In the genomic region with DNA sequence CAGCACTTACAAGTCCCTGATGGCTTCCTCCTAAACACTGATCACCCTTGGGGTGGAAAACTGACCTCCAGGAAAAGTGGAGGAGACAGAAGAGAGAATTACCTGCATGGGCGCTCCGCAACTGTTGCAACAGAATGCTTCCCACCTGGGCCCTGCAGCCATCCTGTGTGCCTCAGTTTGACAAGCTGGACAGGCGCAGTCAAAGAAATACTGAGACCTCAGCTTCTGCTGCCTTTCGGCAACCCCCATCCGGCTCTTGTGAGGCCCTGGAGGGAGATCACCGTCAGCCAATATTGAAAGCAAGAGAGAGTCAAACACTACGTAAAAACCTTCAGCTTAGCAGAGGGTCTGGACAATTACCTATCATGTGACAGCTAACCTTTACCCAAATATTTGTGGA, we compare ENCODE assay signal across 16 cellular contexts. TPM values are rescaled to one million over a fixed set of nuclear protein-coding genes. Genes with fewer than 3 reads are reported as not detected.
DNase-seq lines count a peak whose midpoint lies in the region; ATAC-seq and TF ChIP-seq lines count a peak whose summit lies in the region.
"Had no signal": no experiment of that assay in that cellular context is flagged by ENCODE, and none has a peak within 500 bp of the region (broad histone marks: within the 10 kb centered on the region; RNA-seq: fewer than 3 reads in every experiment).

No MANE protein-coding gene starts in this region.

- H3K9me3 ChIP-seq in mammary epithelial cell (replicated peaks; ENCODE audit: insufficient read depth, low read length) (no peaks in the 10 kb centered on the region), gastroesophageal sphincter (no peaks in the 10 kb centered on the region), prostate gland (no peaks in the 10 kb centered on the region), upper lobe of left lung (no peaks in the 10 kb centered on the region)
- H3K9me3 ChIP-seq: neutrophil had no signal

- no peaks in the 10 kb centered on the region for H3K9me3 Mint-ChIP-seq in MCF 10A (ENCODE audit: unreplicated experiment)

- H3K27ac ChIP-seq in mammary epithelial cell (ENCODE audit: insufficient read depth, low read depth, low read length) (no peak overlapping the region), gastroesophageal sphincter (peak overlapping the region; percentile 16 to 89 (median 74)), prostate gland (peak overlapping the region; percentile 81 to 85), upper lobe of left lung (peak overlapping the region; percentile 74 to 97 (median 82))
- H3K27ac ChIP-seq: KMS-11, neutrophil had no signal

- WGBS in mammary epithelial cell (ENCODE audit: low coverage, missing lambda C conversion rate), result 99% methylated on average over 7 of the region's 7 CpGs
- WGBS in gastroesophageal sphincter (ENCODE audit: low coverage in 1 of 2), 2 donors, result 60 to 74% methylated on average over 2 to 6 of the region's 7 CpGs
- WGBS in prostate gland, result 70% methylated on average over 7 of the region's 7 CpGs
- WGBS in upper lobe of left lung, 2 donors, result 62 to 79% methylated on average over 5 to 7 of the region's 7 CpGs

- H3K36me3 ChIP-seq in mammary epithelial cell (ENCODE audit: insufficient read depth, low read length) (peaks cover 8% of the 10 kb centered on the region), gastroesophageal sphincter (peaks cover 0 to 28% of the 10 kb centered on the region in 2 donors), prostate gland (no peaks in the 10 kb centered on the region), upper lobe of left lung (peaks cover 0 to 5% (median 0%) of the 10 kb centered on the region in 4 donors)

- TF ChIP-seq POLR2A in gastroesophageal sphincter (IDR thresholded peaks at IDR 0.05), result no peak
- no peak for TF ChIP-seq POLR2A in prostate gland (IDR thresholded peaks at IDR 0.05)
- TF ChIP-seq POLR2A in upper lobe of left lung (IDR thresholded peaks at IDR 0.05), result no peak

- H3K4me1 ChIP-seq in mammary epithelial cell (ENCODE audit: insufficient read depth, low read length) (peaks cover 25% of the 10 kb centered on the region), gastroesophageal sphincter (peaks cover 0 to 46% (median 17%) of the 10 kb centered on the region in 3 donors), prostate gland (replicated peaks) (peaks cover 17% of the 10 kb centered on the region), upper lobe of left lung (peaks cover 48 to 57% (median 52%) of the 10 kb centered on the region in 4 donors)

- TF ChIP-seq EP300 in gastroesophageal sphincter (IDR thresholded peaks at IDR 0.05) (no peak), upper lobe of left lung (IDR thresholded peaks at IDR 0.05) (no peak)

- TF ChIP-seq CTCF in MCF 10A (IDR thresholded peaks at IDR 0.05; ENCODE audit: unreplicated experiment) (no peak), mammary epithelial cell (conservative IDR thresholded peaks at IDR 0.05 in 1 of 2, IDR thresholded peaks at IDR 0.05 in 1 of 2; ENCODE audit: extremely low read depth in 1 of 2, insufficient read depth in 1 of 2, low read depth in 1 of 2, low read length in 2 of 2) (no peak), gastroesophageal sphincter (IDR thresholded peaks at IDR 0.05) (no peak), prostate gland (IDR thresholded peaks at IDR 0.05) (no peak), upper lobe of left lung (IDR thresholded peaks at IDR 0.05) (no peak)

- no peak for ATAC-seq in gastroesophageal sphincter
- no peak for ATAC-seq in upper lobe of left lung (ENCODE audit: low FRiP score in 2 of 2)
- ATAC-seq in HG03460 (IDR thresholded peaks at IDR 0.05; ENCODE audit: unreplicated experiment), result no peak
- no peak for ATAC-seq in HG03520 (IDR thresholded peaks at IDR 0.05; ENCODE audit: unreplicated experiment)

- in situ Hi-C loops in mammary epithelial cell (cut with MboI; ENCODE audit: low sequenced_read_pairs in 2 of 2), result loop anchor here (5.0 kb wide), 2 partner anchors 64 to 69 kb away; a partner anchor contains a TSS

- H3K4me3 ChIP-seq in mammary epithelial cell (replicated peaks in 1 of 3; ENCODE audit: insufficient read depth in 1 of 3, low read depth in 2 of 3, low read length in 3 of 3), result no peak overlapping the region
- H3K4me3 ChIP-seq in gastroesophageal sphincter, result no peak overlapping the region
- no peak overlapping the region for H3K4me3 ChIP-seq in prostate gland
- peak overlapping the region in 1 of 4 donors; percentile 6 for H3K4me3 ChIP-seq in upper lobe of left lung

- H3K4me2 ChIP-seq in mammary epithelial cell (ENCODE audit: insufficient read depth, low read depth, low read length), result no peak overlapping the region
- H3K4me2 ChIP-seq: KMS-11 had no signal

- H3K27ac Mint-ChIP-seq in MCF 10A (ENCODE audit: low read depth, unreplicated experiment), result peak overlapping the region; percentile 70

- DNase-seq in MCF 10A (ENCODE audit: unreplicated experiment) (no peak), mammary epithelial cell (no peak), prostate gland (ENCODE audit: low spot score) (no peak), upper lobe of left lung (no peak), GDM1 (lab: John Stamatoyannopoulos, UW) (no peak)
- DNase-seq: activated CD4-positive, alpha-beta T cell treated with anti-CD3 and anti-CD28 coated beads, Interleukin-2, amount 50 U/mL, for 48 hours; glutamatergic neuron; NCI-H1694; NCI-H524; T-helper 2 cell had no signal

- peaks cover 16% of the 10 kb centered on the region for H3K79me2 ChIP-seq in mammary epithelial cell (ENCODE audit: insufficient read depth, low read length)

- no TSS peak for BruUV-seq in MCF 10A (replicated peaks; lab: Mats Ljungman, UMichigan)
- BruUV-seq in mammary epithelial cell (replicated peaks; lab: Mats Ljungman, UMichigan), result no TSS peak

- no peaks in the 10 kb centered on the region for H4K20me1 ChIP-seq in mammary epithelial cell (ENCODE audit: insufficient read depth, low read length)

- dilution Hi-C loops in mammary epithelial cell (cut with HindIII; ENCODE audit: low sequenced_read_pairs), result no loop called here

- H3K9ac ChIP-seq in mammary epithelial cell (ENCODE audit: insufficient read depth, low read length), result no peak overlapping the region
- H3K9ac ChIP-seq: KMS-11 had no signal

- H3K27me3 ChIP-seq in mammary epithelial cell (ENCODE audit: insufficient read depth, low read length) (no peaks in the 10 kb centered on the region), gastroesophageal sphincter (no peaks in the 10 kb centered on the region), prostate gland (replicated peaks; ENCODE audit: insufficient read depth) (no peaks in the 10 kb centered on the region), upper lobe of left lung (no peaks in the 10 kb centered on the region)
- H3K27me3 ChIP-seq: neutrophil had no signal

- POLR2A ChIA-PET in MCF 10A (lab: Yijun Ruan, JAX), result interaction anchor here (0.7 to 5.3 kb wide), 12 partner anchors 9 to 137 kb away, joined by 3 to 44 read pairs (median 7); a partner anchor contains a TSS

- H3K4me1 Mint-ChIP-seq in MCF 10A (ENCODE audit: insufficient read depth, unreplicated experiment), result peaks cover 23% of the 10 kb centered on the region

- intact Hi-C loops in MCF 10A (cut with micrococcal nuclease), result no loop called here
- intact Hi-C loops in mammary epithelial cell (cut with micrococcal nuclease), result loop anchor here (10.0 kb wide), 1 partner anchor 212 kb away; no protein-coding TSS in a partner anchor
- intact Hi-C loops in prostate gland (cut with DNase I), result loop anchor here (5.0 kb wide), 1 partner anchor 41 kb away; a partner anchor contains a TSS

- CTCF ChIA-PET in MCF 10A (lab: Yijun Ruan, JAX) (interaction anchor here (14.6 kb wide), 1 partner anchor 66 kb away, joined by 211 read pairs; a partner anchor contains a TSS), mammary epithelial cell (lab: Charles Lee; ENCODE audit: low non-redundant PET) (no interaction called here)

- peaks cover 38% of the 10 kb centered on the region for H3K36me3 Mint-ChIP-seq in MCF 10A (ENCODE audit: insufficient read depth, unreplicated experiment)

- no peaks in the 10 kb centered on the region for H3K27me3 Mint-ChIP-seq in MCF 10A (ENCODE audit: insufficient read depth, unreplicated experiment)

- H2AFZ ChIP-seq in mammary epithelial cell (ENCODE audit: low read depth, low read length), result no peak overlapping the region

- no peak overlapping the region for H3K4me3 Mint-ChIP-seq in MCF 10A (ENCODE audit: unreplicated experiment)

RNA-seq across cellular contexts. Expression of a gene that starts 24.8 kb away (rescaled TPM):
- total RNA-seq in MCF 10A (2022) (1.8 TPM in 1 of 2 replicates, not detected in the other), mammary epithelial cell (10 to 100 TPM; 10.8 to 89.5 TPM), gastroesophageal sphincter (100 to 1,000 TPM; 136 to 634 (median 302) TPM), prostate gland (1,000 to 10,000 TPM in 1 of 2 donors, 100 to 1,000 TPM in 1; 119 to 2,127 TPM), upper lobe of left lung (100 to 1,000 TPM in 4 of 6 donors, 10 to 100 TPM in 2; 69.8 to 235 (median 114) TPM)
- polyA plus RNA-seq in mammary epithelial cell, result 85.4 TPM
- polyA minus RNA-seq in mammary epithelial cell, result 77.9 TPM

RNA-seq across cellular contexts. Expression of a gene that starts 43.0 kb away (rescaled TPM):
- total RNA-seq in MCF 10A (2022) (8.3 and 13.6 TPM in 2 replicates), mammary epithelial cell (10 to 100 TPM; 12.7 to 15.0 TPM), gastroesophageal sphincter (10 to 100 TPM in 2 of 4 donors, 1 to 10 TPM in 2; 8.1 to 14.0 (median 11.0) TPM), prostate gland (10 to 100 TPM; 13.6 to 14.7 TPM), upper lobe of left lung (10 to 100 TPM in 5 of 6 donors, 1 to 10 TPM in 1; 9.1 to 28.3 (median 17.3) TPM)
- 6.7 TPM for polyA plus RNA-seq in mammary epithelial cell
- 7.1 TPM for polyA minus RNA-seq in mammary epithelial cell

RNA-seq across cellular contexts. Expression of a gene that starts 43.1 kb away (rescaled TPM):
- total RNA-seq in MCF 10A (2022) (60.3 and 62.7 TPM in 2 replicates), mammary epithelial cell (10 to 100 TPM; 17.2 to 78.5 TPM), gastroesophageal sphincter (10 to 100 TPM; 22.0 to 33.0 (median 25.2) TPM), prostate gland (10 to 100 TPM; 33.0 to 34.0 TPM), upper lobe of left lung (10 to 100 TPM; 14.1 to 82.3 (median 24.8) TPM)
- 94.6 TPM for polyA plus RNA-seq in mammary epithelial cell
- 117 TPM for polyA minus RNA-seq in mammary epithelial cell

RNA-seq across cellular contexts. Expression of a gene that starts 44.0 kb away (rescaled TPM):
- 0.56 and 0.66 TPM in 2 replicates for total RNA-seq in MCF 10A (2022)
- total RNA-seq in mammary epithelial cell, result 1 to 10 TPM; 5.7 to 7.3 TPM
- polyA plus RNA-seq in mammary epithelial cell, result 10.1 TPM
- polyA minus RNA-seq in mammary epithelial cell, result 3.7 TPM
- total RNA-seq in gastroesophageal sphincter, result 1 to 10 TPM; 2.0 to 7.6 (median 5.1) TPM
- 10 to 100 TPM; 30.4 to 56.1 TPM for total RNA-seq in prostate gland
- total RNA-seq in upper lobe of left lung, result 10 to 100 TPM in 5 of 6 donors, 1 to 10 TPM in 1; 4.6 to 48.2 (median 24.6) TPM
- total RNA-seq: H4 had no signal
